ENCODE assay signal across 18 cellular contexts in the genomic region with DNA sequence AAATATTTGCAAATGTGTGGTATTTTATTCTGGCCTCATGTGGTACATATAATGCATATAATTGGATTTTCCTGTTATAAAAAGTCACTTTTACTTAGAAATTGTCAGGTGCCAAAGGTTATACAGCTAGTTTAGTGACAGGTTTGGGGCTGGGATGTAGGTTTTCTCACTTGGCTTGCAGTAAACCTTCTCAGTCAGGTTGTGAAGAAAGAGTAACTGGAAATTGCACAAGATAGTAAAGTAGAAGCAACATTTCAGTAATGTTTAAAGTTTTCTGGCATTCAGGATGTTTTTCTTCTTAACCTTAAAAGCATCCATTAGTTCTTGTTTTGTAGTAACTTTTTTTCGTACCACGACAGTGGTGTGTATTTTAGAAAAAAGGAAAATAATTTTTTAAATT. TPM values are rescaled to one million over a fixed set of nuclear protein-coding genes. Genes with fewer than 3 reads are reported as not detected.
A peak's percentile ranks its signal among the peaks of the same experiment; 100 is the strongest.
DNase-seq lines count a peak whose midpoint lies in the region; ATAC-seq, FAIRE-seq and TF ChIP-seq lines count a peak whose summit lies in the region.
"Had no signal": no experiment of that assay in that cellular context is flagged by ENCODE, and none has a peak within 500 bp of the region (broad histone marks: within the 10 kb centered on the region; RNA-seq: fewer than 3 reads in every experiment).

No MANE protein-coding gene starts in this region.

- H4K20me1 ChIP-seq in HepG2 (ENCODE audit: insufficient read depth, low read length), result peaks cover 5% of the 10 kb centered on the region; the same call in 1 of the 2 replicates

- H3K4me1 Mint-ChIP-seq in activated T-cell treated with anti-CD3 and anti-CD28 coated beads, Interleukin-2, amount 50 U/mL, for 72 hours (ENCODE audit: low read depth), result peaks cover 38% of the 10 kb centered on the region
- H3K4me1 Mint-ChIP-seq in activated T-helper 17 cell treated with anti-CD3 and anti-CD28 coated beads, Interleukin-2, amount 50 U/mL, for 72 hours, result peaks cover 14% of the 10 kb centered on the region

- H3K4me2 ChIP-seq in HepG2 (ENCODE audit: low read depth, low read length), result 0 out of 2 replicates have a peak overlapping the region, but pooled peaks have one; percentile 6

- no peak overlapping the region for H3K9ac ChIP-seq in HepG2 (ENCODE audit: insufficient read depth, low read depth, low read length)

- TF ChIP-seq RAD21 in HepG2 (CRISPR knock-in tag; IDR thresholded peaks at IDR 0.05), result no peak

- no peak overlapping the region for H3K4me3 Mint-ChIP-seq in activated T-cell treated with anti-CD3 and anti-CD28 coated beads, Interleukin-2, amount 50 U/mL, for 72 hours
- no peak overlapping the region for H3K4me3 Mint-ChIP-seq in activated T-helper 17 cell treated with anti-CD3 and anti-CD28 coated beads, Interleukin-2, amount 50 U/mL, for 72 hours
- H3K4me3 Mint-ChIP-seq: activated CD4-positive, alpha-beta T cell treated with anti-CD3 and anti-CD28 coated beads for 36 hours; activated T-cell treated with anti-CD3 and anti-CD28 coated beads, Interleukin-2, amount 50 U/mL, for 4 hours; nephron; T-helper 17 cell had no signal

- 48% methylated on average over 2 of the region's 2 CpGs for WGBS in HepG2 (ENCODE audit: low lambda C conversion rate)
- WGBS in transverse colon (ENCODE audit: low coverage in 1 of 2), 2 donors, result 82 to 88% methylated on average over 2 of the region's 2 CpGs

- no peak overlapping the region for H2AFZ ChIP-seq in HepG2 (ENCODE audit: low read length)

- H3K27ac ChIP-seq in HepG2 (ENCODE audit: extremely low read length, insufficient read depth, low read length) (peak overlapping the region; percentile 47), transverse colon (peak overlapping the region in 3 of 4 donors; percentile 16 to 45 (median 34))

- H3K36me3 Mint-ChIP-seq in activated T-cell treated with anti-CD3 and anti-CD28 coated beads, Interleukin-2, amount 50 U/mL, for 72 hours (ENCODE audit: insufficient read depth in 2 of 2), result peaks cover 2 to 13% of the 10 kb centered on the region in 2 donors
- no peaks in the 10 kb centered on the region for H3K36me3 Mint-ChIP-seq in activated T-helper 17 cell treated with anti-CD3 and anti-CD28 coated beads, Interleukin-2, amount 50 U/mL, for 72 hours (ENCODE audit: low read depth)

- CTCF ChIA-PET in HepG2 (lab: Yijun Ruan, JAX; ENCODE audit: low intra/inter-chr PET ratio, low total read pairs), result no interaction called here

- in situ Hi-C loops in HepG2 (cut with HindIII; ENCODE audit: extremely low pct_ligation_motif_present, low pct_unique_long_range_greater_than_20kb), result no loop called here
- in situ Hi-C loops in transverse colon (cut with MboI; ENCODE audit: low pct_ligation_motif_present in 1 of 4, low pct_unique_long_range_greater_than_20kb in 1 of 4, low sequenced_read_pairs in 3 of 4), result no loop called here

- no peak for DNase-seq in activated T-cell treated with anti-CD3 and anti-CD28 coated beads, Interleukin-2, amount 50 U/mL, for 72 hours
- DNase-seq in activated T-cell treated with anti-CD3 and anti-CD28 coated beads, Interleukin-2, amount 50 U/mL, for 48 hours, result no peak
- DNase-seq in HepG2 (ENCODE audit: low spot score) (no peak), transverse colon (no peak), HK-2 (ENCODE audit: unreplicated experiment) (no peak), BE2C (no peak)
- DNase-seq: activated CD4-positive, alpha-beta T cell treated with anti-CD3 and anti-CD28 coated beads for 36 hours; activated T-cell treated with anti-CD3 and anti-CD28 coated beads, Interleukin-2, amount 50 U/mL, for 4 hours; anterior cingulate cortex; dorsolateral prefrontal cortex; kidney; NCI-H1105; NCI-H446; T-helper 17 cell had no signal

- intact Hi-C loops in HepG2 (cut with micrococcal nuclease; ENCODE audit: unreplicated experiment) (no loop called here), transverse colon (cut with DNase I; ENCODE audit: low total_unique reads) (no loop called here)

- TF ChIP-seq CTCF in HepG2 (CRISPR knock-in tag; IDR thresholded peaks at IDR 0.05) (no peak), transverse colon (IDR thresholded peaks at IDR 0.05) (no peak), BE2C (IDR thresholded peaks at IDR 0.05; ENCODE audit: low read depth, low read length) (no peak)

- H3K9me3 ChIP-seq in HepG2 (ENCODE audit: low read length) (peaks cover 8% of the 10 kb centered on the region), transverse colon (no peaks in the 10 kb centered on the region), BE2C (no peaks in the 10 kb centered on the region; the same call in 1 of the 2 replicates)

- H3K27me3 ChIP-seq in HepG2 (ENCODE audit: control insufficient read depth in 1 of 2, insufficient read depth in 2 of 2, low read length in 2 of 2), result no peaks in the 10 kb centered on the region
- no peaks in the 10 kb centered on the region for H3K27me3 ChIP-seq in transverse colon
- H3K27me3 ChIP-seq in BE2C, result no peaks in the 10 kb centered on the region
- H3K27me3 ChIP-seq: dorsolateral prefrontal cortex had no signal

- no peak for ATAC-seq in activated T-cell treated with anti-CD3 and anti-CD28 coated beads, Interleukin-2, amount 50 U/mL, for 72 hours (replicated peaks in 1 of 2)
- ATAC-seq in activated T-helper 17 cell treated with anti-CD3 and anti-CD28 coated beads, Interleukin-2, amount 50 U/mL, for 72 hours (replicated peaks), result no peak
- ATAC-seq in HepG2, result peak; percentile 49; the same call in 2 of the 3 replicates
- no peak for ATAC-seq in HG02884 (IDR thresholded peaks at IDR 0.05; ENCODE audit: unreplicated experiment)
- ATAC-seq: activated CD4-positive, alpha-beta T cell treated with anti-CD3 and anti-CD28 coated beads for 36 hours; activated T-cell treated with anti-CD3 and anti-CD28 coated beads, Interleukin-2, amount 50 U/mL, for 4 hours; T-helper 17 cell had no signal

- peaks cover 0 to 4% of the 10 kb centered on the region in 2 donors for H3K9me3 Mint-ChIP-seq in activated T-cell treated with anti-CD3 and anti-CD28 coated beads, Interleukin-2, amount 50 U/mL, for 72 hours
- no peaks in the 10 kb centered on the region for H3K9me3 Mint-ChIP-seq in activated T-helper 17 cell treated with anti-CD3 and anti-CD28 coated beads, Interleukin-2, amount 50 U/mL, for 72 hours

- no peak overlapping the region for H3K4me3 ChIP-seq in HepG2 (replicated peaks in 1 of 3; ENCODE audit: insufficient read depth in 1 of 3, low read depth in 2 of 3, low read length in 3 of 3)
- no peak overlapping the region for H3K4me3 ChIP-seq in transverse colon
- H3K4me3 ChIP-seq in BE2C (ENCODE audit: low read depth, low read length), result no peak overlapping the region
- H3K4me3 ChIP-seq: dorsolateral prefrontal cortex, skin epidermis had no signal

- peak overlapping the region; percentile 66 for H3K27ac Mint-ChIP-seq in activated T-cell treated with anti-CD3 and anti-CD28 coated beads, Interleukin-2, amount 50 U/mL, for 72 hours
- H3K27ac Mint-ChIP-seq in activated T-helper 17 cell treated with anti-CD3 and anti-CD28 coated beads, Interleukin-2, amount 50 U/mL, for 72 hours, result peak overlapping the region; percentile 40
- H3K27ac Mint-ChIP-seq: activated CD4-positive, alpha-beta T cell treated with anti-CD3 and anti-CD28 coated beads for 36 hours had no signal

- H3K79me2 ChIP-seq in HepG2 (ENCODE audit: insufficient read depth, low read length), result peaks cover 71% of the 10 kb centered on the region

- no peaks in the 10 kb centered on the region for H3K36me3 ChIP-seq in HepG2 (replicated peaks in 1 of 2; ENCODE audit: control insufficient read depth in 1 of 2, insufficient read depth in 2 of 2, low read length in 2 of 2)
- H3K36me3 ChIP-seq in transverse colon, result no peaks in the 10 kb centered on the region
- H3K36me3 ChIP-seq in BE2C, result no peaks in the 10 kb centered on the region

- H3K4me1 ChIP-seq in HepG2 (ENCODE audit: insufficient read depth, low read length), result peaks cover 48% of the 10 kb centered on the region
- H3K4me1 ChIP-seq in transverse colon, result peaks cover 15 to 45% (median 32%) of the 10 kb centered on the region in 4 donors
- no peaks in the 10 kb centered on the region for H3K4me1 ChIP-seq in BE2C

- TF ChIP-seq EP300 in HepG2 (IDR thresholded peaks at IDR 0.05; ENCODE audit: low read depth in 2 of 2, low read length in 2 of 2) (no peak), HepG2 (CRISPR knock-in tag; IDR thresholded peaks at IDR 0.05; ENCODE audit: borderline replicate concordance) (no peak), transverse colon (IDR thresholded peaks at IDR 0.05; ENCODE audit: low read depth) (no peak)

- TF ChIP-seq POLR2A in HepG2 (IDR thresholded peaks at IDR 0.05; ENCODE audit: insufficient read depth in 1 of 2, low read depth in 2 of 2, low read length in 2 of 2) (no peak), transverse colon (IDR thresholded peaks at IDR 0.05) (no peak)

- no peak for FAIRE-seq in HepG2 (lab: Jason Lieb, UNC)
- FAIRE-seq: kidney had no signal

- no peaks in the 10 kb centered on the region for H3K27me3 Mint-ChIP-seq in activated T-cell treated with anti-CD3 and anti-CD28 coated beads, Interleukin-2, amount 50 U/mL, for 72 hours (ENCODE audit: low read depth)
- H3K27me3 Mint-ChIP-seq in activated T-helper 17 cell treated with anti-CD3 and anti-CD28 coated beads, Interleukin-2, amount 50 U/mL, for 72 hours, result no peaks in the 10 kb centered on the region
- H3K27me3 Mint-ChIP-seq: activated CD4-positive, alpha-beta T cell treated with anti-CD3 and anti-CD28 coated beads for 36 hours; T-helper 17 cell had no signal

- no TSS peak for BruUV-seq in HepG2 (replicated peaks; lab: Mats Ljungman, UMichigan)

- POLR2A ChIA-PET in HepG2 (lab: Yijun Ruan, JAX), result interaction anchor here (1.1 kb wide), 1 partner anchor 9 kb away, joined by 3 read pairs; no protein-coding TSS in a partner anchor

RNA-seq across cellular contexts. Expression of gene MEF2A, which starts 53.9 kb away (rescaled TPM):
- total RNA-seq in activated T-cell treated with anti-CD3 and anti-CD28 coated beads, Interleukin-2, amount 50 U/mL, for 72 hours, result 10 to 100 TPM; 24.1 to 26.0 TPM
- total RNA-seq in activated T-helper 17 cell treated with anti-CD3 and anti-CD28 coated beads, Interleukin-2, amount 50 U/mL, for 72 hours, result 10 to 100 TPM; 15.7 to 18.3 TPM
- 15.2 and 17.4 TPM in 2 replicates for total RNA-seq in HepG2 (2016; rRNA removed; fragmentation: Illumina TruSeq; extraction: Trizol)
- total RNA-seq in HepG2 (2016; cell fraction: cytosol; rRNA removed; fragmentation: Illumina TruSeq; extraction: Trizol; ENCODE audit: low read depth), result 6.3 and 8.1 TPM in 2 replicates
- total RNA-seq in HepG2 (2016; cell fraction: insoluble cytoplasmic fraction; rRNA removed; fragmentation: Illumina TruSeq; extraction: Trizol), result 13.7 and 16.9 TPM in 2 replicates
- total RNA-seq in HepG2 (2016; cell fraction: membrane; rRNA removed; fragmentation: Illumina TruSeq; extraction: Trizol), result 13.4 and 13.7 TPM in 2 replicates
- 30.8 and 34.3 TPM in 2 replicates for total RNA-seq in HepG2 (2016; cell fraction: nucleus; rRNA removed; fragmentation: Illumina TruSeq; extraction: Trizol)
- 22.6 and 24.4 TPM in 2 replicates for polyA plus RNA-seq in HepG2 (2011; rRNA removed)
- 11.8 and 13.2 TPM in 2 replicates for polyA plus RNA-seq in HepG2 (2011; cell fraction: cytosol; rRNA removed)
- 27.9 and 28.7 TPM in 2 replicates for polyA plus RNA-seq in HepG2 (2011; cell fraction: nucleus; rRNA removed)
- polyA plus RNA-seq in HepG2 (2012), result 15.6 and 16.9 TPM in 2 replicates
- polyA plus RNA-seq in HepG2 (2016; cell fraction: cytosol; fragmentation: Illumina TruSeq; extraction: Trizol; ENCODE audit: low read depth), result 2.1 and 3.3 TPM in 2 replicates
- 12.7 and 14.3 TPM in 2 replicates for polyA plus RNA-seq in HepG2 (2016; cell fraction: insoluble cytoplasmic fraction; fragmentation: Illumina TruSeq; extraction: Trizol; ENCODE audit: low read depth)
- polyA plus RNA-seq in HepG2 (2016; cell fraction: membrane; fragmentation: Illumina TruSeq; extraction: Trizol; ENCODE audit: low read depth), result 4.4 and 4.7 TPM in 2 replicates
- polyA plus RNA-seq in HepG2 (2016; cell fraction: nucleus; fragmentation: Illumina TruSeq; extraction: Trizol; ENCODE audit: insufficient read depth, low read depth), result 18.7 and 22.5 TPM in 2 replicates
- 37.1 and 44.8 TPM in 2 replicates for polyA minus RNA-seq in HepG2 (2011; rRNA and poly(A)+ RNA removed; ENCODE audit: low replicate concordance)
- polyA minus RNA-seq in HepG2 (2011; cell fraction: cytosol; rRNA and poly(A)+ RNA removed), result 18.9 and 22.9 TPM in 2 replicates
- 73.7 and 74.0 TPM in 2 replicates for polyA minus RNA-seq in HepG2 (2011; cell fraction: nucleus; rRNA and poly(A)+ RNA removed)
- 10 to 100 TPM; 37.4 to 62.5 (median 51.8) TPM for total RNA-seq in transverse colon
- 22.5 TPM for polyA plus RNA-seq in BE2C (2012; ENCODE audit: insufficient read depth, insufficient read length, low read depth)
